ENCODE assay signal across 8 cellular contexts in the genomic region with DNA sequence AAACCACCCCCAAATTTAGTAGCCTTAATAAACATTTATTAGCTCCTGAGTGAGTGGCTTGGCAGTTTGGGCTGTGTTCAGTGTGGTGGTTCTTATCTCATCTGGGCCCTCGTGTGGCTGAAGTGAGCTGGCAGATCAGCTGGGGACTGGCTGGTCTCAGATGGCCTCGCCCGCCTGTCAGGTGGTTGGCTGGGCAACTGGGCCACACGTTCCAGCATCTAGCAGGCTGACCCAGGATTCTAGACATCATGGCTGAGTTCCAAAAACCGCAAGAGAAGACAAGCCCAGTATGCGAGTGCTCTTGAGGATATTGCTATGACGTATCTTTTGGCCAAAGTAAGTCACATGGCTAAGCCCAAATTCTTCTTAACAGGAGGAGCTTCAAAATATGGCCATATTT. TPM values are rescaled to one million over a fixed set of nuclear protein-coding genes. Genes with fewer than 3 reads are reported as not detected.
DNase-seq lines count a peak whose midpoint lies in the region; ATAC-seq, FAIRE-seq and TF ChIP-seq lines count a peak whose summit lies in the region.

No MANE protein-coding gene starts in this region.

- H3K27me3 ChIP-seq in AG04450 (ENCODE audit: control insufficient read depth, insufficient read depth, low read length), result no peaks in the 10 kb centered on the region

- no peak for TF ChIP-seq POLR2A in GM12892 (IDR thresholded peaks at IDR 0.05; ENCODE audit: low read depth, low read length)

- no peaks in the 10 kb centered on the region for H3K9me3 Mint-ChIP-seq in memory B cell

- CTCF ChIA-PET in AG04450 (lab: Charles Lee) (interaction anchor here (1.3 to 2.4 kb wide), 3 partner anchors 10 to 220 kb away, joined by 3 to 11 read pairs (median 3); no protein-coding TSS in a partner anchor), HEK293T (lab: Yijun Ruan, JAX) (interaction anchor here (0.5 to 1.9 kb wide), 2 partner anchors 220 to 699 kb away, joined by 3 to 8 read pairs; no protein-coding TSS in a partner anchor)

- POLR2A ChIA-PET in AG04450 (lab: Yijun Ruan, JAX) (interaction anchor here (0.8 to 1.6 kb wide), 4 partner anchors 14 to 90 kb away, joined by 3 to 4 read pairs (median 3); a partner anchor contains a TSS), HEK293T (lab: Yijun Ruan, JAX) (interaction anchor here (3.0 kb wide), 1 partner anchor 29 kb away, joined by 16 read pairs; a partner anchor contains a TSS)

- peak; percentile 61 for DNase-seq in AG04450 (ENCODE audit: low read depth, low spot score)
- peak; percentile 99 for DNase-seq in LHCN-M2 (ENCODE audit: low read depth)
- peak; percentile 96 to 98 for DNase-seq in cardiac fibroblast (ENCODE audit: low read depth in 2 of 2)
- no peak for DNase-seq in memory B cell (ENCODE audit: low spot score in 2 of 2)
- DNase-seq in GM12892 (ENCODE audit: insufficient read length), result no peak
- no peak for DNase-seq in HEK293T (ENCODE audit: extremely low spot score)

- no peak overlapping the region for H3K4me3 Mint-ChIP-seq in memory B cell

- H3K4me3 ChIP-seq in AG04450 (ENCODE audit: low read depth, low read length) (no peak overlapping the region), cardiac fibroblast (replicated peaks in 1 of 2; ENCODE audit: low read depth in 2 of 2, low read length in 2 of 2) (no peak overlapping the region)

- peak overlapping the region; percentile 40 for H3K27ac ChIP-seq in AG04450 (ENCODE audit: low read depth, low read length)

- peak overlapping the region; percentile 89 for H3K27ac Mint-ChIP-seq in memory B cell

- H3K27me3 Mint-ChIP-seq in memory B cell, result no peaks in the 10 kb centered on the region

- TF ChIP-seq CTCF in AG04450 (IDR thresholded peaks at IDR 0.05; ENCODE audit: low read depth, low read length), result no peak
- TF ChIP-seq CTCF in cardiac fibroblast (IDR thresholded peaks at IDR 0.05; ENCODE audit: low read depth, low read length), result peak; percentile 12

- peaks cover 24% of the 10 kb centered on the region for H3K4me1 Mint-ChIP-seq in memory B cell

- no peak for FAIRE-seq in GM12892 (lab: Jason Lieb, UNC)

- H3K36me3 Mint-ChIP-seq in memory B cell, result peaks cover 24% of the 10 kb centered on the region

- ATAC-seq in memory B cell (ENCODE audit: low read depth) (no peak), HG03108 (IDR thresholded peaks at IDR 0.05; ENCODE audit: unreplicated experiment) (no peak)
- ATAC-seq in activated CD4-positive, CD25-positive, alpha-beta regulatory T cell treated with anti-CD3 and anti-CD28 coated beads, Interleukin-2, amount 50 U/mL, for 24 hours, result no peak

- no peaks in the 10 kb centered on the region for H3K9me3 ChIP-seq in AG04450 (ENCODE audit: control insufficient read depth, insufficient read depth, low read length)

TF ChIP-seq in HEK293T, 16 proteins besides CTCF, POLR2A, EP300 and RAD21:
- TF ChIP-seq HDGF (IDR thresholded peaks at IDR 0.05; ENCODE audit: borderline replicate concordance) (no peak), LEF1 (IDR thresholded peaks at IDR 0.05; ENCODE audit: borderline replicate concordance) (no peak), TARDBP (IDR thresholded peaks at IDR 0.05) (no peak), SUZ12 (IDR thresholded peaks at IDR 0.05) (no peak)

RNA-seq across cellular contexts. Expression of a gene that starts 28.9 kb away (rescaled TPM):
- 119 and 161 TPM in 2 replicates for polyA plus RNA-seq in AG04450 (2011; rRNA removed)
- polyA minus RNA-seq in AG04450 (2011; rRNA and poly(A)+ RNA removed), result 26.3 and 36.6 TPM in 2 replicates
- total RNA-seq in LHCN-M2 (2014; rRNA removed), result 73.9 and 83.6 TPM in 2 replicates
- polyA plus RNA-seq in LHCN-M2 (2012), result 51.0 TPM
- polyA plus RNA-seq in GM12892 (2012; ENCODE audit: missing spikeins), result 91.7 TPM

Comparison
In these comparisons a context has a peak if more than half of its experiments do, and no peak if none do; other contexts are left out.
1. DNase-seq: peak in AG04450 (single experiment), LHCN-M2 (single experiment) and cardiac fibroblast (2 of 2); none in memory B cell (0 of 2), GM12892 (single experiment) and HEK293T (single experiment).